20 cellular contexts compared by ENCODE assay signal in genomic region chr2:109356251-109357035, GRCh38.
"Had no signal": no experiment of that assay in that cellular context is flagged by ENCODE, and none has a peak within 500 bp of the region (broad histone marks: within the 10 kb centered on the region; RNA-seq: fewer than 3 reads in every experiment).

No MANE protein-coding gene starts in this region.

- H3K27ac ChIP-seq: dorsolateral prefrontal cortex, hepatocyte, left lung, neutrophil, skin epidermis had no signal

- H3K4me3 Mint-ChIP-seq: activated B cell treated with CpG ODN at 0.5 μM for 24 hours; activated CD4-positive, alpha-beta T cell treated with anti-CD3 and anti-CD28 coated beads, Interleukin-2, amount 10 ng/mL, durations not matched to agents 24 days and 14 days; endodermal cell; natural killer cell; T-helper 2 cell treated with Interferon-gamma antibody and Interleukin-4, amounts not matched to agents 5 μg/mL and 100 μg/mL, for 36 hours had no signal

- H3K4me2 ChIP-seq: hepatocyte had no signal

- H3K9me3 ChIP-seq: neutrophil had no signal

- H3K27me3 ChIP-seq: dorsolateral prefrontal cortex, hepatocyte, left lung had no signal

- DNase-seq: activated B cell treated with CpG ODN at 0.5 μM for 24 hours; activated CD4-positive, alpha-beta T cell treated with anti-CD3 and anti-CD28 coated beads, Interleukin-2, amount 10 ng/mL, durations not matched to agents 24 days and 14 days; activated naive CD4-positive, alpha-beta T cell treated with anti-CD3 and anti-CD28 coated beads, Interleukin-2, amount 50 U/mL, for 16 hours; activated T-cell treated with anti-CD3 and anti-CD28 coated beads, Interleukin-2, amount 50 U/mL, for 1 hour; endodermal cell; erythroblast; left lung; natural killer cell; posterior cingulate gyrus; retina; stimulated activated CD4-positive, alpha-beta T cell treated with anti-CD3 and anti-CD28 coated beads, Interleukin-4, amount 100 ng/mL, for 24 hours; stimulated activated naive CD4-positive, alpha-beta T cell; substantia nigra; trophoblast cell had no signal

- H3K9me3 Mint-ChIP-seq: activated T-helper 2 cell treated with anti-CD3 and anti-CD28 coated beads, Interferon-gamma antibody, Interleukin-2, Interleukin-4, amounts not matched to agents 10 μg/mL and 5 μg/mL and 100 μg/mL, durations not matched to agents 14 hours and 24 hours and 36 hours; natural killer cell had no signal

- H3K36me3 ChIP-seq: left lung, neutrophil had no signal

- H3K4me1 Mint-ChIP-seq: activated B cell treated with CpG ODN at 0.5 μM for 24 hours; activated CD4-positive, alpha-beta T cell treated with anti-CD3 and anti-CD28 coated beads, Interleukin-2, amount 10 ng/mL, durations not matched to agents 24 days and 14 days; endodermal cell; natural killer cell had no signal

- H3K27ac Mint-ChIP-seq: activated B cell treated with CpG ODN at 0.5 μM for 24 hours; activated CD4-positive, alpha-beta T cell treated with anti-CD3 and anti-CD28 coated beads, Interleukin-2, amount 10 ng/mL, durations not matched to agents 24 days and 14 days; activated T-helper 2 cell treated with anti-CD3 and anti-CD28 coated beads, Interferon-gamma antibody, Interleukin-2, Interleukin-4, amounts not matched to agents 10 μg/mL and 5 μg/mL and 100 μg/mL, durations not matched to agents 14 hours and 24 hours and 36 hours; endodermal cell; natural killer cell; T-helper 2 cell treated with Interferon-gamma antibody and Interleukin-4, amounts not matched to agents 5 μg/mL and 100 μg/mL, for 36 hours had no signal

- H2AFZ ChIP-seq: hepatocyte had no signal

- H3K36me3 Mint-ChIP-seq: natural killer cell had no signal

- ATAC-seq: left lung, natural killer cell had no signal

- H3K4me3 ChIP-seq: dorsolateral prefrontal cortex, hepatocyte, left lung, skin epidermis had no signal
